Comparison of ENCODE assay signal across 33 cellular contexts in genomic region chr10:114274616-114275453, GRCh38. TPM values are rescaled to one million over a fixed set of nuclear protein-coding genes. Genes with fewer than 3 reads are reported as not detected.
"Had no signal": no experiment of that assay in that cellular context is flagged by ENCODE, and none has a peak within 500 bp of the region (broad histone marks: within the 10 kb centered on the region; RNA-seq: fewer than 3 reads in every experiment).

No MANE protein-coding gene starts in this region.

- H3K36me3 Mint-ChIP-seq: memory B cell; mesothelial cell of epicardium; naive B cell; natural killer cell treated with Interleukin-12 subunit alpha and Interleukin-12 subunit beta and Interleukin-15 and Interleukin-18, amount 100 ng/mL, for 72 hours; stimulated activated effector memory CD8-positive, alpha-beta T cell treated with anti-CD3 and anti-CD28 coated beads, Interleukin-12 subunit alpha, Interleukin-12 subunit beta, amount 100 ng/mL, for 72 hours had no signal

- H3K9me3 Mint-ChIP-seq: mesothelial cell of epicardium; natural killer cell treated with Interleukin-12 subunit alpha and Interleukin-12 subunit beta and Interleukin-15 and Interleukin-18, amount 100 ng/mL, for 72 hours; neural crest cell; stimulated activated effector memory CD8-positive, alpha-beta T cell treated with anti-CD3 and anti-CD28 coated beads, Interleukin-12 subunit alpha, Interleukin-12 subunit beta, amount 100 ng/mL, for 72 hours had no signal

- H3K4me3 Mint-ChIP-seq: memory B cell; mesothelial cell of epicardium; natural killer cell treated with Interleukin-12 subunit alpha and Interleukin-12 subunit beta and Interleukin-15 and Interleukin-18, amount 100 ng/mL, for 72 hours; neural crest cell; stimulated activated effector memory CD8-positive, alpha-beta T cell treated with anti-CD3 and anti-CD28 coated beads, Interleukin-12 subunit alpha, Interleukin-12 subunit beta, amount 100 ng/mL, for 72 hours had no signal

- ATAC-seq: foreskin keratinocyte; gastroesophageal sphincter; heart left ventricle; mucosa of descending colon; natural killer cell treated with Interleukin-12 subunit alpha and Interleukin-12 subunit beta and Interleukin-15 and Interleukin-18, amount 100 ng/mL, for 72 hours; sciatic nerve; stimulated activated effector memory CD8-positive, alpha-beta T cell treated with anti-CD3 and anti-CD28 coated beads, Interleukin-12 subunit alpha, Interleukin-12 subunit beta, amount 100 ng/mL, for 72 hours had no signal

- FAIRE-seq: endothelial cell of umbilical vein had no signal

- DNase-seq: dermis blood vessel endothelial cell; effector memory CD4-positive, alpha-beta T cell; foreskin keratinocyte; kidney glomerular epithelial cell; mucosa of descending colon; naive B cell; stimulated activated CD4-positive, alpha-beta T cell treated with anti-CD3 and anti-CD28 coated beads, Interleukin-12 subunit alpha, Interleukin-12 subunit beta, amount 100 ng/mL, for 4 hours; stimulated activated CD4-positive, alpha-beta T cell treated with anti-CD3 and anti-CD28 coated beads, Interleukin-1b, Interleukin-23, amount 100 ng/mL, for 48 hours; stimulated activated CD4-positive, alpha-beta T cell treated with anti-CD3 and anti-CD28 coated beads, Interleukin-4, amount 100 ng/mL, for 24 hours; stimulated activated naive CD4-positive, alpha-beta T cell treated with Interleukin-2 at 50 U/mL for 16 hours; stomach; testis; upper lobe of left lung; uterus had no signal

- H3K9ac ChIP-seq: parathyroid adenoma had no signal

- H3K4me3 ChIP-seq: coronary artery, esophagus muscularis mucosa, gastroesophageal sphincter, heart left ventricle, hepatocyte, lung, mucosa of descending colon, prostate gland, right atrium auricular region, smooth muscle cell, stomach, testis, tibial nerve, upper lobe of left lung, uterus had no signal

- H3K4me1 ChIP-seq: gastroesophageal sphincter, prostate gland, testis, tibial nerve, uterus had no signal

- H3K4me2 ChIP-seq: hepatocyte, smooth muscle cell had no signal

- H3K36me3 ChIP-seq: esophagus muscularis mucosa, gastroesophageal sphincter, heart left ventricle, prostate gland, right atrium auricular region, stomach, tibial nerve, upper lobe of left lung, uterus had no signal

- H3K4me1 Mint-ChIP-seq: memory B cell, naive B cell, neural crest cell had no signal

- H3K79me2 ChIP-seq: hepatocyte, parathyroid adenoma had no signal

- H2AFZ ChIP-seq: hepatocyte, parathyroid adenoma had no signal

- H3K27me3 ChIP-seq: esophagus muscularis mucosa, foreskin keratinocyte, heart left ventricle, hepatocyte, right atrium auricular region, testis, tibial nerve, upper lobe of left lung, uterus had no signal

- H3K27ac Mint-ChIP-seq: memory B cell; mesothelial cell of epicardium; natural killer cell treated with Interleukin-12 subunit alpha and Interleukin-12 subunit beta and Interleukin-15 and Interleukin-18, amount 100 ng/mL, for 72 hours; stimulated activated effector memory CD8-positive, alpha-beta T cell treated with anti-CD3 and anti-CD28 coated beads, Interleukin-12 subunit alpha, Interleukin-12 subunit beta, amount 100 ng/mL, for 72 hours had no signal

- H3K27ac ChIP-seq: coronary artery, esophagus muscularis mucosa, foreskin keratinocyte, gastroesophageal sphincter, heart left ventricle, hepatocyte, parathyroid adenoma, prostate gland, right atrium auricular region, stomach, testis, tibial nerve, upper lobe of left lung, uterus had no signal

- H3K9me3 ChIP-seq: esophagus muscularis mucosa, gastroesophageal sphincter, heart left ventricle, mucosa of descending colon, prostate gland, right atrium auricular region, stomach, testis, tibial nerve, upper lobe of left lung, uterus had no signal

RNA-seq across cellular contexts. Expression of gene VWA2, which starts 35.8 kb away (rescaled TPM):
- total RNA-seq: dermis blood vessel endothelial cell; endothelial cell of umbilical vein; natural killer cell treated with Interleukin-12 subunit alpha and Interleukin-12 subunit beta and Interleukin-15 and Interleukin-18, amount 100 ng/mL, for 72 hours; neural crest cell; right atrium auricular region had no signal
- polyA plus RNA-seq: endothelial cell of umbilical vein, liver had no signal
